In genomic region chr16:21264226-21265036, GRCh38 we compare ENCODE assay signal across 13 cellular contexts. TPM values are rescaled to one million over a fixed set of nuclear protein-coding genes. Genes with fewer than 3 reads are reported as not detected.
A peak's percentile ranks its signal among the peaks of the same experiment; 100 is the strongest.
DNase-seq lines count a peak whose midpoint lies in the region; FAIRE-seq and TF ChIP-seq lines count a peak whose summit lies in the region.
"Had no signal": no experiment of that assay in that cellular context is flagged by ENCODE, and none has a peak within 500 bp of the region (broad histone marks: within the 10 kb centered on the region; RNA-seq: fewer than 3 reads in every experiment).

No MANE protein-coding gene starts in this region.

- peaks cover 31% of the 10 kb centered on the region for H3K4me1 Mint-ChIP-seq in type B pancreatic cell (ENCODE audit: unreplicated experiment)

- TF ChIP-seq CTCF in astrocyte of the spinal cord (IDR thresholded peaks at IDR 0.05; ENCODE audit: low read depth, low read length) (no peak), type B pancreatic cell (conservative IDR thresholded peaks at IDR 0.05) (no peak)

- no peak for FAIRE-seq in small intestine (lab: Jason Lieb, UNC)

- WGBS in small intestine, 3 donors = 56 to 63% (median 61%) methylated on average over 10 of the region's 10 CpGs

- no peaks in the 10 kb centered on the region for H3K27me3 Mint-ChIP-seq in type B pancreatic cell

- H3K36me3 Mint-ChIP-seq in type B pancreatic cell = no peaks in the 10 kb centered on the region

- no peaks in the 10 kb centered on the region for H3K9me3 ChIP-seq in small intestine (ENCODE audit: control insufficient read depth, low read depth)
- H3K9me3 ChIP-seq: ascending aorta had no signal

- H3K4me3 Mint-ChIP-seq in type B pancreatic cell = peak overlapping the region; percentile 45

- DNase-seq in NCI-H1092 treated with DMSO at 0.1 percent for 48 hours (lab: John Stamatoyannopoulos, UW) = peak; percentile 36
- DNase-seq in NCI-H1092 (lab: John Stamatoyannopoulos, UW) = no peak
- DNase-seq in astrocyte of the spinal cord (ENCODE audit: low read depth, low spot score) = peak; percentile 29
- peak; percentile 83 for DNase-seq in left kidney (ENCODE audit: low read depth, low spot score)
- DNase-seq in type B pancreatic cell (ENCODE audit: extremely low spot score, unreplicated experiment) = no peak
- DNase-seq in activated naive CD4-positive, alpha-beta T cell treated with Interleukin-2 at 50 U/mL for 16 hours = no peak
- no peak for DNase-seq in Ammon's horn (ENCODE audit: low spot score)
- DNase-seq in small intestine = no peak
- DNase-seq: NCI-H226 had no signal

- no peaks in the 10 kb centered on the region for H3K27me3 ChIP-seq in small intestine (ENCODE audit: control insufficient read depth in 2 of 2, insufficient read depth in 2 of 2, low read length in 2 of 2)
- H3K27me3 ChIP-seq: ascending aorta had no signal

- in situ Hi-C loops in astrocyte of the spinal cord (cut with HindIII; ENCODE audit: low sequenced_read_pairs) = no loop called here

- H3K36me3 ChIP-seq in small intestine (ENCODE audit: control insufficient read depth in 2 of 2, insufficient read depth in 2 of 2, low read length in 2 of 2) = no peaks in the 10 kb centered on the region
- H3K36me3 ChIP-seq: ascending aorta had no signal

- no peaks in the 10 kb centered on the region for H3K9me3 Mint-ChIP-seq in type B pancreatic cell

- peak overlapping the region; percentile 78 for H3K27ac Mint-ChIP-seq in type B pancreatic cell

- peaks cover 5 to 9% of the 10 kb centered on the region in 2 donors for H3K4me1 ChIP-seq in small intestine (ENCODE audit: control insufficient read depth in 2 of 2, insufficient read depth in 1 of 2, low read depth in 1 of 2, low read length in 1 of 2)
- H3K4me1 ChIP-seq: ascending aorta had no signal

- no peak overlapping the region for H3K27ac ChIP-seq in small intestine (ENCODE audit: low read depth in 1 of 2, low read length in 1 of 2)

- H3K4me3 ChIP-seq in astrocyte of the spinal cord (ENCODE audit: low read depth, low read length) (no peak overlapping the region), small intestine (ENCODE audit: low read depth in 1 of 2, low read length in 2 of 2) (no peak overlapping the region)
- H3K4me3 ChIP-seq: ascending aorta had no signal

RNA-seq across cellular contexts. Expression of gene CRYM, which starts 13.7 kb away (rescaled TPM):
- total RNA-seq in type B pancreatic cell (ENCODE audit: low replicate concordance) = 3.7 and 9.4 TPM in 2 replicates
- 1 to 10 TPM; 1.6 to 6.5 (median 2.3) TPM for polyA plus RNA-seq in small intestine
- total RNA-seq: ascending aorta had no signal

RNA-seq across cellular contexts. Expression of gene ANKS4B, which starts 30.9 kb away (rescaled TPM):
- 5.2 and 8.9 TPM in 2 replicates for total RNA-seq in type B pancreatic cell (ENCODE audit: low replicate concordance)
- polyA plus RNA-seq in small intestine = 10 to 100 TPM; 15.9 to 42.5 (median 23.2) TPM
- total RNA-seq: A172, ascending aorta, mononuclear cell had no signal
- polyA plus RNA-seq: esophagus had no signal

RNA-seq across cellular contexts. Expression of gene ZP2, which starts 53.1 kb away (rescaled TPM):
- not detected in 2 replicates for total RNA-seq in type B pancreatic cell (ENCODE audit: low replicate concordance)
- 1 to 10 TPM in 1 of 3 donors, under 1 TPM in 2; 0.01 to 1.1 (median 0.54) TPM for polyA plus RNA-seq in small intestine
- total RNA-seq: A172, ascending aorta, mononuclear cell had no signal

Comparison
In these comparisons a context has a peak if more than half of its experiments do, and no peak if none do; other contexts are left out.
1. DNase-seq: peak in NCI-H1092 treated with DMSO at 0.1 percent for 48 hours (single experiment), astrocyte of the spinal cord (single experiment) and left kidney (single experiment); none in NCI-H1092 (single experiment), type B pancreatic cell (single experiment), activated naive CD4-positive, alpha-beta T cell treated with Interleukin-2 at 50 U/mL for 16 hours (single experiment), Ammon's horn (single experiment) and small intestine (single experiment).